ENCODE assay signal across 12 cellular contexts in the genomic region with DNA sequence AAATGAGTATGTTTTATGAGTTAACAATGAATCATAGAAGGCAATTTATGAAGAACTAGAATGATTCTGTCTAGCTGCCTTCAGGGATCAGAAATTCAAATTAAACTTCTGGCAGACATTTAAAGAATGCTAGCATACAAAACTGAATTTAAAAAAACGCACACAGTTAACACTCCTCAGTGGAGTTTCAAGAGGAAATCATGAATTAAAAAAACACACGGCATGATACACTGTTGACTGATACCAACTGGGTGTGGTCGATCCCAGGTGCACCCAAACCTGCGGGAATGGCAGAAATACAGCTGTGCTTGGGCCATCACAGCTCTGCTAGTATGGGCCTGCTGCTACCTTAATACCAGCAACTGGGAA.
DNase-seq lines count a peak whose midpoint lies in the region; ATAC-seq and TF ChIP-seq lines count a peak whose summit lies in the region.
"Had no signal": no experiment of that assay in that cellular context is flagged by ENCODE, and none has a peak within 500 bp of the region (broad histone marks: within the 10 kb centered on the region; RNA-seq: fewer than 3 reads in every experiment).

No MANE protein-coding gene starts in this region.

- peaks cover 12% of the 10 kb centered on the region for H3K36me3 ChIP-seq in CD4-positive, CD25-positive, alpha-beta regulatory T cell (ENCODE audit: control insufficient read depth, insufficient read depth, low read length)
- H3K36me3 ChIP-seq in Karpas-422 (ENCODE audit: insufficient read depth, low read length) (peaks cover 5% of the 10 kb centered on the region; the same call in 1 of the 2 replicates), muscle layer of duodenum (ENCODE audit: control insufficient read depth in 1 of 2, insufficient read depth in 2 of 2, low read length in 2 of 2) (peaks cover 5 to 9% of the 10 kb centered on the region in 2 donors)

- no peaks in the 10 kb centered on the region for H3K27me3 ChIP-seq in CD4-positive, CD25-positive, alpha-beta regulatory T cell (ENCODE audit: control insufficient read depth, insufficient read depth, low read length)
- H3K27me3 ChIP-seq in Karpas-422 (ENCODE audit: low read length) = no peaks in the 10 kb centered on the region
- no peaks in the 10 kb centered on the region for H3K27me3 ChIP-seq in muscle layer of duodenum (ENCODE audit: low read depth, low read length)

- CTCF ChIA-PET in MCF 10A (lab: Yijun Ruan, JAX) = interaction anchor here (0.6 to 2.2 kb wide), 6 partner anchors 12 to 1549 kb away, joined by 3 to 13 read pairs (median 6); no protein-coding TSS in a partner anchor

- peak in 1 of 2 donors; percentile 8 for ATAC-seq in CD4-positive, CD25-positive, alpha-beta regulatory T cell (ENCODE audit: low read depth in 2 of 2)
- ATAC-seq in HG02759 (IDR thresholded peaks at IDR 0.05; ENCODE audit: unreplicated experiment) = no peak

- DNase-seq in CD4-positive, CD25-positive, alpha-beta regulatory T cell = no peak
- no peak for DNase-seq in Karpas-422
- DNase-seq in MCF 10A (ENCODE audit: unreplicated experiment) = peak; percentile 66
- no peak for DNase-seq in hepatic stellate cell (ENCODE audit: low spot score)
- no peak for DNase-seq in ecto neural progenitor cell (ENCODE audit: low spot score)
- DNase-seq in NCI-H446 (lab: John Stamatoyannopoulos, UW) = no peak
- DNase-seq: activated CD4-positive, CD25-positive, alpha-beta regulatory T cell; DND-41; NCI-H524 had no signal

- peak overlapping the region; percentile 99 for H3K4me3 ChIP-seq in CD4-positive, CD25-positive, alpha-beta regulatory T cell (ENCODE audit: low read depth, low read length)
- H3K4me3 ChIP-seq in Karpas-422 (ENCODE audit: low read length) (no peak overlapping the region), muscle layer of duodenum (ENCODE audit: low read depth in 1 of 2, low read length in 2 of 2) (no peak overlapping the region)

- H3K27ac Mint-ChIP-seq in CD4-positive, CD25-positive, alpha-beta regulatory T cell = peak overlapping the region; percentile 88 to 96 (median 92)
- H3K27ac Mint-ChIP-seq in MCF 10A (ENCODE audit: low read depth, unreplicated experiment) = peak overlapping the region; percentile 94
- H3K27ac Mint-ChIP-seq: dendritic cell treated with granulocyte-macrophage colony-stimulating factor and Interleukin-4, amounts not matched to agents 40 ng/mL and 50 ng/mL, for 4 days had no signal

- H3K9ac ChIP-seq in Karpas-422 (ENCODE audit: low read length) = no peak overlapping the region

- H3K27me3 Mint-ChIP-seq in CD4-positive, CD25-positive, alpha-beta regulatory T cell = no peaks in the 10 kb centered on the region
- H3K27me3 Mint-ChIP-seq in MCF 10A (ENCODE audit: insufficient read depth, unreplicated experiment) = no peaks in the 10 kb centered on the region
- H3K27me3 Mint-ChIP-seq: dendritic cell treated with granulocyte-macrophage colony-stimulating factor and Interleukin-4, amounts not matched to agents 40 ng/mL and 50 ng/mL, for 4 days had no signal

- peaks cover 98% of the 10 kb centered on the region for H3K4me1 ChIP-seq in CD4-positive, CD25-positive, alpha-beta regulatory T cell (ENCODE audit: control insufficient read depth, insufficient read depth, low read length, poor library complexity, severe bottlenecking)
- H3K4me1 ChIP-seq in Karpas-422 (ENCODE audit: low read length) (peaks cover 99% of the 10 kb centered on the region), muscle layer of duodenum (ENCODE audit: control insufficient read depth in 1 of 2, insufficient read depth in 2 of 2, low read length in 2 of 2) (peaks cover 47 to 84% of the 10 kb centered on the region in 2 donors)

- H3K4me1 Mint-ChIP-seq in CD4-positive, CD25-positive, alpha-beta regulatory T cell = peaks cover 55 to 100% (median 91%) of the 10 kb centered on the region in 4 donors
- peaks cover 72% of the 10 kb centered on the region for H3K4me1 Mint-ChIP-seq in MCF 10A (ENCODE audit: insufficient read depth, unreplicated experiment)

- peak overlapping the region in 3 of 4 donors; percentile 77 to 87 (median 80) for H3K4me3 Mint-ChIP-seq in CD4-positive, CD25-positive, alpha-beta regulatory T cell
- H3K4me3 Mint-ChIP-seq in MCF 10A (ENCODE audit: unreplicated experiment) = peak overlapping the region; percentile 63
- H3K4me3 Mint-ChIP-seq: dendritic cell treated with granulocyte-macrophage colony-stimulating factor and Interleukin-4, amounts not matched to agents 40 ng/mL and 50 ng/mL, for 4 days had no signal

- intact Hi-C loops in MCF 10A (cut with micrococcal nuclease) = no loop called here

- no TSS peak for BruUV-seq in MCF 10A (replicated peaks; lab: Mats Ljungman, UMichigan)

- H3K27ac ChIP-seq in CD4-positive, CD25-positive, alpha-beta regulatory T cell (ENCODE audit: insufficient read depth, low read length, poor library complexity, severe bottlenecking) = peak overlapping the region; percentile 96
- H3K27ac ChIP-seq in Karpas-422 (ENCODE audit: low read length) (peak overlapping the region; percentile 82; the same call in 1 of the 2 replicates), muscle layer of duodenum (ENCODE audit: low read length) (peak overlapping the region; percentile 57)

- POLR2A ChIA-PET in MCF 10A (lab: Yijun Ruan, JAX) = interaction anchor here (0.5 to 11.8 kb wide), 20 partner anchors 7 to 779 kb away, joined by 3 to 219 read pairs (median 4); a partner anchor contains a TSS

- no peaks in the 10 kb centered on the region for H3K9me3 Mint-ChIP-seq in CD4-positive, CD25-positive, alpha-beta regulatory T cell
- no peaks in the 10 kb centered on the region for H3K9me3 Mint-ChIP-seq in MCF 10A (ENCODE audit: unreplicated experiment)
- H3K9me3 Mint-ChIP-seq: dendritic cell treated with granulocyte-macrophage colony-stimulating factor and Interleukin-4, amounts not matched to agents 40 ng/mL and 50 ng/mL, for 4 days had no signal

- H3K9me3 ChIP-seq in CD4-positive, CD25-positive, alpha-beta regulatory T cell (ENCODE audit: control insufficient read depth in 2 of 2, low read length in 2 of 2) = no peaks in the 10 kb centered on the region
- H3K9me3 ChIP-seq in Karpas-422 (ENCODE audit: low read length) (no peaks in the 10 kb centered on the region), muscle layer of duodenum (ENCODE audit: control insufficient read depth in 1 of 2, low read length in 2 of 2) (no peaks in the 10 kb centered on the region)

- no peak overlapping the region for H2AFZ ChIP-seq in Karpas-422 (ENCODE audit: low read length)

- H4K20me1 ChIP-seq in Karpas-422 (ENCODE audit: insufficient read depth, low read depth, low read length) = peaks cover 40% of the 10 kb centered on the region

- TF ChIP-seq CTCF in MCF 10A (IDR thresholded peaks at IDR 0.05; ENCODE audit: unreplicated experiment) = no peak

- peak overlapping the region; percentile 28 for H3K4me2 ChIP-seq in Karpas-422 (ENCODE audit: low read depth, low read length, poor library complexity, severe bottlenecking)

- H3K9me2 ChIP-seq in Karpas-422 (replicated peaks; ENCODE audit: insufficient read depth, low read length) = no peaks in the 10 kb centered on the region

- H3K36me3 Mint-ChIP-seq in CD4-positive, CD25-positive, alpha-beta regulatory T cell = peaks cover 33% of the 10 kb centered on the region
- peaks cover 17% of the 10 kb centered on the region for H3K36me3 Mint-ChIP-seq in MCF 10A (ENCODE audit: insufficient read depth, unreplicated experiment)

- H3K79me2 ChIP-seq in Karpas-422 (ENCODE audit: low read length) = peaks cover 98% of the 10 kb centered on the region
